Comparison of ENCODE assay signal across 8 cellular contexts in genomic region chr1:26693557-26694184, GRCh38. TPM values are rescaled to one million over a fixed set of nuclear protein-coding genes. Genes with fewer than 3 reads are reported as not detected.
DNase-seq lines count a peak whose midpoint lies in the region; ATAC-seq and TF ChIP-seq lines count a peak whose summit lies in the region.

No MANE protein-coding gene starts in this region.

- H3K79me2 ChIP-seq in hepatocyte = peaks cover 20% of the 10 kb centered on the region

- H3K36me3 ChIP-seq in hepatocyte (replicated peaks; ENCODE audit: insufficient read depth, low read depth) (no peaks in the 10 kb centered on the region), stomach smooth muscle (ENCODE audit: control insufficient read depth in 2 of 2, insufficient read depth in 2 of 2, low read length in 2 of 2) (no peaks in the 10 kb centered on the region)

- H3K4me2 ChIP-seq in hepatocyte = peak overlapping the region; percentile 83

- no peaks in the 10 kb centered on the region for H3K9me3 ChIP-seq in hepatocyte (ENCODE audit: low read depth)
- no peaks in the 10 kb centered on the region for H3K9me3 ChIP-seq in stomach smooth muscle (ENCODE audit: control insufficient read depth in 2 of 2, low read length in 2 of 2)

- CTCF ChIA-PET in activated B cell treated with CpG ODN at 0.5 μM for 24 hours (lab: Charles Lee) = interaction anchor here (0.7 to 6.4 kb wide), 8 partner anchors 8 to 155 kb away, joined by 3 to 73 read pairs (median 6); partner anchors contain the start of gene PIGV

- intact Hi-C loops in activated B cell treated with CpG ODN at 0.5 μM for 24 hours (cut with micrococcal nuclease) = loop anchor here (10.0 kb wide), 1 partner anchor 651 kb away; the partner anchor contains the start of gene SYTL1
- intact Hi-C loops in lower leg skin (cut with DNase I; ENCODE audit: low total_unique reads) = loop anchor here (10.0 kb wide), 1 partner anchor 91 kb away; the partner anchor contains the start of gene PIGV
- intact Hi-C loops in sciatic nerve (cut with DNase I) = loop anchor here (2.0 kb wide), 1 partner anchor 69 kb away; no protein-coding TSS in a partner anchor

- DNase-seq in NCI-H2227 (lab: John Stamatoyannopoulos, UW; ENCODE audit: unreplicated experiment) = peak; percentile 35
- no peak for DNase-seq in NCI-H2227 treated with DMSO at 0.1 percent for 48 hours (lab: John Stamatoyannopoulos, UW)
- no peak for DNase-seq in activated B cell treated with CpG ODN at 0.5 μM for 24 hours
- no peak for DNase-seq in hepatocyte (ENCODE audit: low spot score)
- DNase-seq in lower leg skin (ENCODE audit: low spot score in 2 of 2) = no peak
- DNase-seq in sciatic nerve (ENCODE audit: low spot score) = no peak
- DNase-seq in stimulated activated CD4-positive, alpha-beta T cell treated with anti-CD3 and anti-CD28 coated beads, Interleukin-2, amount 100 ng/mL, for 24 hours = no peak

- TF ChIP-seq POLR2A in lower leg skin (IDR thresholded peaks at IDR 0.05) = no peak

- POLR2A ChIA-PET in activated B cell treated with CpG ODN at 0.5 μM for 24 hours (lab: Charles Lee) = interaction anchor here (0.6 to 15.7 kb wide), 24 partner anchors 8 to 470 kb away, joined by 3 to 308 read pairs (median 6); partner anchors contain the start of genes GPATCH3, PIGV and ZDHHC18

- TF ChIP-seq CTCF in activated B cell treated with CpG ODN at 0.5 μM for 24 hours (IDR thresholded peaks at IDR 0.05) (no peak), hepatocyte (IDR thresholded peaks at IDR 0.05; ENCODE audit: poor library complexity) (no peak), lower leg skin (IDR thresholded peaks at IDR 0.05) (no peak)

- peaks cover 13% of the 10 kb centered on the region for H4K20me1 ChIP-seq in hepatocyte (ENCODE audit: insufficient read depth, poor library complexity, severe bottlenecking)

- no peaks in the 10 kb centered on the region for H3K9me3 Mint-ChIP-seq in activated B cell treated with CpG ODN at 0.5 μM for 24 hours

- H3K27me3 ChIP-seq in hepatocyte = no peaks in the 10 kb centered on the region
- no peaks in the 10 kb centered on the region for H3K27me3 ChIP-seq in stomach smooth muscle (ENCODE audit: control insufficient read depth in 1 of 2, insufficient read depth in 2 of 2, low read length in 2 of 2)

- ATAC-seq in activated B cell treated with CpG ODN at 0.5 μM for 24 hours (ENCODE audit: low read depth) = no peak
- ATAC-seq in sciatic nerve = no peak

- peak overlapping the region; percentile 93 for H3K27ac ChIP-seq in hepatocyte
- H3K27ac ChIP-seq in stomach smooth muscle (ENCODE audit: low read length) = peak overlapping the region; percentile 96

- no peaks in the 10 kb centered on the region for H3K9me2 ChIP-seq in hepatocyte (replicated peaks; ENCODE audit: insufficient read depth)

- H3K4me3 ChIP-seq in hepatocyte (peak overlapping the region; percentile 14), stomach smooth muscle (ENCODE audit: low read length in 2 of 2) (peak overlapping the region; percentile 70 to 87), lower leg skin (ENCODE audit: low read depth, poor library complexity, severe bottlenecking) (no peak overlapping the region)

- H3K4me1 ChIP-seq in hepatocyte (ENCODE audit: insufficient read depth) (peaks cover 30% of the 10 kb centered on the region), stomach smooth muscle (ENCODE audit: control insufficient read depth, insufficient read depth, low read length) (peaks cover 28% of the 10 kb centered on the region)

- peak overlapping the region; percentile 93 for H3K27ac Mint-ChIP-seq in activated B cell treated with CpG ODN at 0.5 μM for 24 hours

- peaks cover 35% of the 10 kb centered on the region for H3K4me1 Mint-ChIP-seq in activated B cell treated with CpG ODN at 0.5 μM for 24 hours

- peak overlapping the region; percentile 4 for H2AFZ ChIP-seq in hepatocyte

- 30% methylated on average over 5 of the region's 5 CpGs for WGBS in hepatocyte (ENCODE audit: low lambda C conversion rate, missing lambda C conversion rate)
- WGBS in lower leg skin, 2 donors = 12 to 15% methylated on average over 5 of the region's 5 CpGs

- H3K27me3 Mint-ChIP-seq in activated B cell treated with CpG ODN at 0.5 μM for 24 hours = no peaks in the 10 kb centered on the region

- peak overlapping the region; percentile 74 to 84 for H3K9ac ChIP-seq in stomach smooth muscle (ENCODE audit: low read length in 2 of 2)

- peak overlapping the region; percentile 92 for H3K4me3 Mint-ChIP-seq in activated B cell treated with CpG ODN at 0.5 μM for 24 hours

- peaks cover 7% of the 10 kb centered on the region for H3K36me3 Mint-ChIP-seq in activated B cell treated with CpG ODN at 0.5 μM for 24 hours (ENCODE audit: low read depth)

RNA-seq across cellular contexts. Expression of gene ARID1A, which starts 2.1 kb away (rescaled TPM):
- total RNA-seq in activated B cell treated with CpG ODN at 0.5 μM for 24 hours (116 and 142 TPM in 2 replicates), hepatocyte (32.3 and 35.8 TPM in 2 replicates), lower leg skin (10 to 100 TPM; 53.3 to 77.2 (median 54.9) TPM), sciatic nerve (83.8 TPM)
- 26.6 and 27.9 TPM in 2 replicates for polyA plus RNA-seq in hepatocyte
